Comparison of ENCODE assay signal across 12 cellular contexts in genomic region chr16:87458424-87458915, GRCh38. TPM values are rescaled to one million over a fixed set of nuclear protein-coding genes. Genes with fewer than 3 reads are reported as not detected.
DNase-seq lines count a peak whose midpoint lies in the region; ATAC-seq and TF ChIP-seq lines count a peak whose summit lies in the region.
"Had no signal": no experiment of that assay in that cellular context is flagged by ENCODE, and none has a peak within 500 bp of the region (broad histone marks: within the 10 kb centered on the region; RNA-seq: fewer than 3 reads in every experiment).

No MANE protein-coding gene starts in this region.

- TF ChIP-seq CTCF in left ventricle myocardium inferior (IDR thresholded peaks at IDR 0.05; ENCODE audit: borderline replicate concordance): no peak
- no peak for TF ChIP-seq CTCF in adrenal gland (IDR thresholded peaks at IDR 0.05)
- TF ChIP-seq CTCF in upper lobe of right lung (IDR thresholded peaks at IDR 0.05): no peak
- TF ChIP-seq CTCF in neural progenitor cell (IDR thresholded peaks at IDR 0.05): no peak
- no peak for TF ChIP-seq CTCF in body of pancreas (IDR thresholded peaks at IDR 0.05)

- peaks cover 8% of the 10 kb centered on the region for H3K79me1 ChIP-seq in mesendoderm (ENCODE audit: low read length)

- H3K18ac ChIP-seq in mesendoderm (ENCODE audit: low read length): no peak overlapping the region

- no peak overlapping the region for H3K27ac Mint-ChIP-seq in neural progenitor cell
- H3K27ac Mint-ChIP-seq: activated CD8-positive, alpha-beta T cell treated with anti-CD3 and anti-CD28 coated beads, Interleukin-2, amount 10 ng/mL, durations not matched to agents 7 days and 5 days had no signal

- H3K27ac ChIP-seq in left ventricle myocardium inferior (replicated peaks): peak overlapping the region; percentile 32
- H3K27ac ChIP-seq in adrenal gland: peak overlapping the region in 3 of 5 donors; percentile 3 to 70 (median 65)
- H3K27ac ChIP-seq in mesendoderm (ENCODE audit: low read depth, low read length): no peak overlapping the region
- no peak overlapping the region for H3K27ac ChIP-seq in upper lobe of right lung
- no peak overlapping the region for H3K27ac ChIP-seq in neural progenitor cell
- H3K27ac ChIP-seq in body of pancreas: peak overlapping the region in 1 of 4 donors; percentile 19

- WGBS in adrenal gland, 4 donors: 89 to 96% (median 94%) methylated on average over 22 to 23 of the region's 23 CpGs
- WGBS in mesendoderm (ENCODE audit: extremely low coverage, insufficient coverage, low lambda C conversion rate): no CpG with 5 or more reads among the region's 23 CpGs
- 92 to 94% methylated on average over 20 to 23 of the region's 23 CpGs for WGBS in body of pancreas, 2 donors

- H3K9me3 ChIP-seq in left ventricle myocardium inferior (replicated peaks) (no peaks in the 10 kb centered on the region), adrenal gland (replicated peaks in 1 of 3) (no peaks in the 10 kb centered on the region), upper lobe of right lung (no peaks in the 10 kb centered on the region), neural progenitor cell (ENCODE audit: low read depth) (no peaks in the 10 kb centered on the region), body of pancreas (no peaks in the 10 kb centered on the region)
- H3K9me3 ChIP-seq: gastrocnemius medialis had no signal

- H3F3A ChIP-seq in neural progenitor cell (ENCODE audit: low read depth): peaks cover 8% of the 10 kb centered on the region

- no peak overlapping the region for H3K23ac ChIP-seq in mesendoderm (ENCODE audit: low read length)

- H3K9ac ChIP-seq in mesendoderm (ENCODE audit: low read length) (no peak overlapping the region), neural progenitor cell (no peak overlapping the region)

- no peak overlapping the region for H2BK15ac ChIP-seq in mesendoderm (replicated peaks; ENCODE audit: low read depth)

- ATAC-seq in Right ventricle myocardium inferior (no peak), upper lobe of right lung (no peak), body of pancreas (no peak)
- ATAC-seq: activated CD8-positive, alpha-beta T cell treated with anti-CD3 and anti-CD28 coated beads, Interleukin-2, amount 10 ng/mL, durations not matched to agents 7 days and 5 days; gastrocnemius medialis had no signal

- no peak overlapping the region for H2BK120ac ChIP-seq in mesendoderm (ENCODE audit: low read depth, low read length)

- H2BK5ac ChIP-seq in mesendoderm (ENCODE audit: low read length): no peak overlapping the region

- H4K20me1 ChIP-seq in neural progenitor cell (ENCODE audit: low read depth): peaks cover 34% of the 10 kb centered on the region

- DNase-seq in left ventricle myocardium inferior: no peak
- no peak for DNase-seq in Right ventricle myocardium inferior (ENCODE audit: missing footprints)
- DNase-seq in adrenal gland: no peak
- no peak for DNase-seq in mesendoderm
- peak; percentile 41 for DNase-seq in upper lobe of right lung
- DNase-seq in neural progenitor cell (ENCODE audit: low spot score): no peak
- no peak for DNase-seq in T1000 (lab: John Stamatoyannopoulos, UW)
- no peak for DNase-seq in body of pancreas
- DNase-seq: activated CD8-positive, alpha-beta T cell treated with anti-CD3 and anti-CD28 coated beads, Interleukin-2, amount 10 ng/mL, durations not matched to agents 7 days and 5 days; gastrocnemius medialis; immature natural killer cell; NCI-H1092 treated with DMSO at 0.1 percent for 48 hours had no signal

- H3K4me3 ChIP-seq in left ventricle myocardium inferior (no peak overlapping the region), adrenal gland (no peak overlapping the region), mesendoderm (ENCODE audit: low read length) (no peak overlapping the region), upper lobe of right lung (no peak overlapping the region), neural progenitor cell (no peak overlapping the region), body of pancreas (no peak overlapping the region)
- H3K4me3 ChIP-seq: gastrocnemius medialis had no signal

- no peak overlapping the region for H4K5ac ChIP-seq in mesendoderm (ENCODE audit: low read length)

- H2AK5ac ChIP-seq in mesendoderm (ENCODE audit: low read length): no peak overlapping the region

- H3K4me2 ChIP-seq in mesendoderm (ENCODE audit: low read length) (no peak overlapping the region), neural progenitor cell (no peak overlapping the region)

- H3K36me3 ChIP-seq in left ventricle myocardium inferior (peaks cover 41% of the 10 kb centered on the region), adrenal gland (replicated peaks in 1 of 2) (peaks cover 0 to 29% of the 10 kb centered on the region in 2 donors), mesendoderm (ENCODE audit: control insufficient read depth, insufficient read depth, low read length) (peaks cover 2% of the 10 kb centered on the region), upper lobe of right lung (peaks cover 49% of the 10 kb centered on the region), neural progenitor cell (no peaks in the 10 kb centered on the region), body of pancreas (replicated peaks in 1 of 2; ENCODE audit: insufficient read depth in 1 of 2, low read depth in 2 of 2) (peaks cover 0 to 3% of the 10 kb centered on the region in 2 donors)

- no peak overlapping the region for H3K4ac ChIP-seq in mesendoderm (ENCODE audit: low read depth, low read length)

- H3K4me1 ChIP-seq in left ventricle myocardium inferior (peaks cover 54% of the 10 kb centered on the region), adrenal gland (replicated peaks in 1 of 2) (peaks cover 9 to 30% of the 10 kb centered on the region in 2 donors), mesendoderm (ENCODE audit: control insufficient read depth, low read depth, low read length) (no peaks in the 10 kb centered on the region), upper lobe of right lung (peaks cover 28% of the 10 kb centered on the region), neural progenitor cell (peaks cover 2% of the 10 kb centered on the region), body of pancreas (peaks cover 20% of the 10 kb centered on the region)

- peaks cover 20% of the 10 kb centered on the region for H3K4me1 Mint-ChIP-seq in neural progenitor cell

- no peaks in the 10 kb centered on the region for H3K27me3 ChIP-seq in left ventricle myocardium inferior (ENCODE audit: low read depth)
- no peaks in the 10 kb centered on the region for H3K27me3 ChIP-seq in adrenal gland
- no peaks in the 10 kb centered on the region for H3K27me3 ChIP-seq in mesendoderm (ENCODE audit: insufficient read depth, low read length, poor library complexity)
- no peaks in the 10 kb centered on the region for H3K27me3 ChIP-seq in upper lobe of right lung
- H3K27me3 ChIP-seq in neural progenitor cell: no peaks in the 10 kb centered on the region
- no peaks in the 10 kb centered on the region for H3K27me3 ChIP-seq in body of pancreas
- H3K27me3 ChIP-seq: gastrocnemius medialis had no signal

- no peaks in the 10 kb centered on the region for H3K27me3 Mint-ChIP-seq in neural progenitor cell (ENCODE audit: insufficient read depth, low read depth)

- H3K56ac ChIP-seq in mesendoderm (ENCODE audit: low read length): peak overlapping the region; percentile 25

- H3K79me2 ChIP-seq in mesendoderm (ENCODE audit: control insufficient read depth, insufficient read depth, low read length): peaks cover 4% of the 10 kb centered on the region
- peaks cover 22% of the 10 kb centered on the region for H3K79me2 ChIP-seq in neural progenitor cell (ENCODE audit: low read depth)

- peaks cover 5% of the 10 kb centered on the region for H3K36me3 Mint-ChIP-seq in neural progenitor cell

- H2AFZ ChIP-seq in neural progenitor cell (replicated peaks): no peak overlapping the region

- H4K8ac ChIP-seq in mesendoderm (ENCODE audit: low read depth, low read length): no peak overlapping the region

- no peaks in the 10 kb centered on the region for H3K9me3 Mint-ChIP-seq in neural progenitor cell
- H3K9me3 Mint-ChIP-seq: immature natural killer cell had no signal

- no peak overlapping the region for H3K4me3 Mint-ChIP-seq in neural progenitor cell
- H3K4me3 Mint-ChIP-seq: activated CD8-positive, alpha-beta T cell treated with anti-CD3 and anti-CD28 coated beads, Interleukin-2, amount 10 ng/mL, durations not matched to agents 7 days and 5 days; immature natural killer cell had no signal

- intact Hi-C loops in left ventricle myocardium inferior (cut with micrococcal nuclease) (no loop called here), Right ventricle myocardium inferior (cut with DNase I) (no loop called here), adrenal gland (cut with DNase I) (no loop called here), upper lobe of right lung (cut with DNase I) (no loop called here), body of pancreas (cut with DNase I) (no loop called here)

- TF ChIP-seq POLR2A in adrenal gland (IDR thresholded peaks at IDR 0.05) (no peak), body of pancreas (IDR thresholded peaks at IDR 0.05) (no peak)

RNA-seq across cellular contexts. Expression of gene ZCCHC14, which starts 34.4 kb away (rescaled TPM):
- 15.9 TPM for total RNA-seq in left ventricle myocardium inferior
- 14.4 TPM for total RNA-seq in Right ventricle myocardium inferior
- total RNA-seq in adrenal gland: 10 to 100 TPM; 17.9 to 49.8 (median 35.2) TPM
- 10 to 100 TPM; 10.6 to 26.3 (median 20.2) TPM for polyA plus RNA-seq in adrenal gland
- 13.4 TPM for polyA plus RNA-seq in mesendoderm (2013, experiment 1 of 2)
- polyA plus RNA-seq in mesendoderm (2013, experiment 2 of 2): 13.1 TPM
- 27.2 TPM for total RNA-seq in upper lobe of right lung
- total RNA-seq in neural progenitor cell (ENCODE audit: low replicate concordance): 10.3 and 11.7 TPM in 2 replicates
- total RNA-seq in body of pancreas: 10 to 100 TPM; 18.9 to 54.4 TPM

Comparison
In these comparisons a context has a peak if more than half of its experiments do, and no peak if none do; other contexts are left out.
1. H3K27ac ChIP-seq: peak in left ventricle myocardium inferior (single experiment) and adrenal gland (3 of 5); none in mesendoderm (single experiment), upper lobe of right lung (single experiment) and neural progenitor cell (single experiment).